In genomic region chr1:154557939-154558609, GRCh38 we compare ENCODE assay signal across 9 cellular contexts. TPM values are rescaled to one million over a fixed set of nuclear protein-coding genes. Genes with fewer than 3 reads are reported as not detected.
A peak's percentile ranks its signal among the peaks of the same experiment; 100 is the strongest.
DNase-seq lines count a peak whose midpoint lies in the region; ATAC-seq and TF ChIP-seq lines count a peak whose summit lies in the region.
"Had no signal": no experiment of that assay in that cellular context is flagged by ENCODE, and none has a peak within 500 bp of the region (broad histone marks: within the 10 kb centered on the region; RNA-seq: fewer than 3 reads in every experiment).

No MANE protein-coding gene starts in this region.

- H3K9me3 Mint-ChIP-seq in natural killer cell: no peaks in the 10 kb centered on the region

- peak overlapping the region; percentile 90 for H3K27ac ChIP-seq in vagina

- H3K4me1 Mint-ChIP-seq in natural killer cell: peaks cover 38 to 55% of the 10 kb centered on the region in 2 donors

- ATAC-seq in esophagus mucosa (peak; percentile 3), natural killer cell (peak; percentile 1 to 9 (median 4))

- no peaks in the 10 kb centered on the region for H3K27me3 Mint-ChIP-seq in natural killer cell (ENCODE audit: low read depth in 2 of 2)

- peak overlapping the region; percentile 83 to 97 for H3K27ac Mint-ChIP-seq in natural killer cell

- no peaks in the 10 kb centered on the region for H3K27me3 ChIP-seq in vagina

- DNase-seq in stimulated activated CD4-positive, alpha-beta T cell treated with anti-CD3 and anti-CD28 coated beads, Interleukin-12 subunit alpha, Interleukin-12 subunit beta, amount 100 ng/mL, for 4 hours: peak; percentile 30
- no peak for DNase-seq in stimulated activated CD4-positive, alpha-beta T cell treated with anti-CD3 and anti-CD28 coated beads, Interleukin-2, amount 100 ng/mL, for 48 hours
- peak; percentile 19 for DNase-seq in HT-29 (ENCODE audit: low spot score)
- peak; percentile 24 for DNase-seq in activated T-cell treated with anti-CD3 and anti-CD28 coated beads for 1 hour (ENCODE audit: low read depth)
- DNase-seq in natural killer cell: peak; percentile 49
- peak in 1 of 2 donors; percentile 91 for DNase-seq in vagina (ENCODE audit: extremely low spot score in 2 of 2)
- DNase-seq in middle frontal gyrus (ENCODE audit: extremely low spot score, low spot score): no peak

- TF ChIP-seq CTCF in natural killer cell (IDR thresholded peaks at IDR 0.05): no peak
- TF ChIP-seq CTCF in vagina (IDR thresholded peaks at IDR 0.05): no peak

- H3K4me1 ChIP-seq in vagina: peaks cover 32% of the 10 kb centered on the region

- H3K36me3 ChIP-seq in vagina: peaks cover 0 to 27% of the 10 kb centered on the region in 2 donors

- peak overlapping the region; percentile 78 to 85 for H3K4me3 ChIP-seq in vagina

- H3K36me3 Mint-ChIP-seq in natural killer cell: peaks cover 11% of the 10 kb centered on the region

- no peaks in the 10 kb centered on the region for H3K9me3 ChIP-seq in vagina

- intact Hi-C loops in natural killer cell (cut with micrococcal nuclease) (loop anchor here (2.0 to 5.0 kb wide), 6 partner anchors 69 to 1004 kb away; partner anchors contain the start of genes ASH1L, PMVK and ZBTB7B), vagina (cut with DNase I) (loop anchor here (2.0 to 10.0 kb wide), 3 partner anchors 73 to 309 kb away; partner anchors contain the start of gene IL6R)

- TF ChIP-seq POLR2A in vagina (IDR thresholded peaks at IDR 0.05): peak in 1 of 2 donors; percentile 10

- peak overlapping the region; percentile 92 for H3K4me3 Mint-ChIP-seq in natural killer cell

RNA-seq across cellular contexts. Expression of gene UBE2Q1, which starts 0.4 kb away (rescaled TPM):
- 29.6 and 31.3 TPM in 2 replicates for total RNA-seq in HT-29 (2014; rRNA removed; shearing (Covaris generic))
- total RNA-seq in esophagus mucosa (37.3 TPM), natural killer cell (100 to 1,000 TPM; 100 to 137 (median 112) TPM), vagina (17.9 TPM)

RNA-seq across cellular contexts. Expression of gene CHRNB2, which starts 9.5 kb away (rescaled TPM):
- not detected in 2 replicates for total RNA-seq in HT-29 (2014; rRNA removed; shearing (Covaris generic))
- total RNA-seq in esophagus mucosa (0.20 TPM), natural killer cell (not detected), vagina (0.74 TPM)

RNA-seq across cellular contexts. Expression of gene ADAR, which starts 49.9 kb away (rescaled TPM):
- total RNA-seq in HT-29 (2014; rRNA removed; shearing (Covaris generic)): 102 and 111 TPM in 2 replicates
- total RNA-seq in esophagus mucosa: 77.4 TPM
- 100 to 1,000 TPM; 260 to 281 (median 265) TPM for total RNA-seq in natural killer cell
- total RNA-seq in vagina: 92.1 TPM

RNA-seq across cellular contexts. Expression of gene SHE, which starts 55.9 kb away (rescaled TPM):
- not detected in 2 replicates for total RNA-seq in HT-29 (2014; rRNA removed; shearing (Covaris generic))
- 1.4 TPM for total RNA-seq in esophagus mucosa
- total RNA-seq in natural killer cell: under 1 TPM in 2 of 3 donors, not detected in 1; 0.10 to 0.14 TPM
- total RNA-seq in vagina: 23.8 TPM
- total RNA-seq: myocyte had no signal

RNA-seq across cellular contexts. Expression of gene TDRD10, which starts 56.1 kb away (rescaled TPM):
- total RNA-seq in HT-29 (2014; rRNA removed; shearing (Covaris generic)): not detected in 2 replicates
- 0.44 TPM for total RNA-seq in esophagus mucosa
- under 1 TPM in 1 of 3 donors, not detected in 2; 0.38 TPM for total RNA-seq in natural killer cell
- 4.9 TPM for total RNA-seq in vagina
- total RNA-seq: myocyte had no signal

Comparison
In these comparisons a context has a peak if more than half of its experiments do, and no peak if none do; other contexts are left out.
1. DNase-seq: peak in stimulated activated CD4-positive, alpha-beta T cell treated with anti-CD3 and anti-CD28 coated beads, Interleukin-12 subunit alpha, Interleukin-12 subunit beta, amount 100 ng/mL, for 4 hours (single experiment), HT-29 (single experiment), activated T-cell treated with anti-CD3 and anti-CD28 coated beads for 1 hour (single experiment) and natural killer cell (single experiment); none in stimulated activated CD4-positive, alpha-beta T cell treated with anti-CD3 and anti-CD28 coated beads, Interleukin-2, amount 100 ng/mL, for 48 hours (0 of 2) and middle frontal gyrus (single experiment).